ENCODE assay signal across 26 cellular contexts in the genomic region with DNA sequence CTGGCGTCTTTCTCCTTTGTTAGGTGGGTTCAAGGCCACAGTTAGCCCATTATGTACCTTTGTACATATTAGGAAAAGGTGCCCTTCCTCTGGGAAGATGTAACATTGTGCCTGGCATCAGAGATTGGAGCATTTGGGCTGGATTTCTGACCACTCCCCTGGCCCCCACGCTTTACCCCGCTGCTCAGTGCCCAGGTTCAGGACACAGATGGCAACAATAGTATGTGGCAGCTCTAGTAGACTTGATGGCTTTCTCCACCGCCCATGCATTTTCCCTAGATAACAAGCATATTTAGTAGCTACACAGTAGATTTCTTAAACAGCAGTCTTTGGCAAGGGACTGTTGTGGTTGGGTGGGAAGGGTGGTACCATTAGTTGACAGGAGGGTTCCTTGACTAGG.
"Had no signal": no experiment of that assay in that cellular context is flagged by ENCODE, and none has a peak within 500 bp of the region (broad histone marks: within the 10 kb centered on the region; RNA-seq: fewer than 3 reads in every experiment).

No MANE protein-coding gene starts in this region.

- H3K27ac Mint-ChIP-seq: memory B cell; naive B cell; natural killer cell treated with Interleukin-12 subunit alpha and Interleukin-12 subunit beta and Interleukin-15 and Interleukin-18, amount 100 ng/mL, for 72 hours; neural progenitor cell; progenitor cell of endocrine pancreas; stimulated activated effector memory CD8-positive, alpha-beta T cell treated with anti-CD3 and anti-CD28 coated beads, Interleukin-12 subunit alpha, Interleukin-12 subunit beta, amount 100 ng/mL, for 72 hours had no signal

- H3K9me3 ChIP-seq: gastrocnemius medialis, mucosa of descending colon, thoracic aorta, transverse colon had no signal

- H3K4me3 Mint-ChIP-seq: memory B cell; naive B cell; natural killer cell treated with Interleukin-12 subunit alpha and Interleukin-12 subunit beta and Interleukin-15 and Interleukin-18, amount 100 ng/mL, for 72 hours; neural progenitor cell; stimulated activated effector memory CD8-positive, alpha-beta T cell treated with anti-CD3 and anti-CD28 coated beads, Interleukin-12 subunit alpha, Interleukin-12 subunit beta, amount 100 ng/mL, for 72 hours had no signal

- FAIRE-seq: colon, keratinocyte had no signal

- H3K36me3 ChIP-seq: gastrocnemius medialis, neural progenitor cell, transverse colon had no signal

- H3K4me1 Mint-ChIP-seq: memory B cell; naive B cell; stimulated activated effector memory CD8-positive, alpha-beta T cell treated with anti-CD3 and anti-CD28 coated beads, Interleukin-12 subunit alpha, Interleukin-12 subunit beta, amount 100 ng/mL, for 72 hours had no signal

- H3K4me2 ChIP-seq: neural progenitor cell had no signal

- ATAC-seq: esophagus mucosa; gastrocnemius medialis; left lobe of liver; mucosa of descending colon; natural killer cell treated with Interleukin-12 subunit alpha and Interleukin-12 subunit beta and Interleukin-15 and Interleukin-18, amount 100 ng/mL, for 72 hours; sciatic nerve; stimulated activated effector memory CD8-positive, alpha-beta T cell treated with anti-CD3 and anti-CD28 coated beads, Interleukin-12 subunit alpha, Interleukin-12 subunit beta, amount 100 ng/mL, for 72 hours had no signal

- H3K9me3 Mint-ChIP-seq: memory B cell; naive B cell; natural killer cell treated with Interleukin-12 subunit alpha and Interleukin-12 subunit beta and Interleukin-15 and Interleukin-18, amount 100 ng/mL, for 72 hours; stimulated activated effector memory CD8-positive, alpha-beta T cell treated with anti-CD3 and anti-CD28 coated beads, Interleukin-12 subunit alpha, Interleukin-12 subunit beta, amount 100 ng/mL, for 72 hours had no signal

- H3K27ac ChIP-seq: dorsolateral prefrontal cortex, epithelial cell of prostate, gastrocnemius medialis, neural progenitor cell, parathyroid adenoma, transverse colon had no signal

- DNase-seq: cerebellar nuclear complex; dorsolateral prefrontal cortex; effector CD4-positive, alpha-beta T cell; foreskin fibroblast; gastrocnemius medialis; head of caudate nucleus; mucosa of descending colon; naive B cell; stimulated activated CD4-positive, alpha-beta T cell treated with anti-CD3 and anti-CD28 coated beads, Interleukin-2, amount 100 ng/mL, for 24 hours; stimulated activated CD4-positive, alpha-beta T cell treated with anti-CD3 and anti-CD28 coated beads, Interleukin-4, amount 100 ng/mL, for 24 hours; stimulated activated naive CD4-positive, alpha-beta T cell treated with Interleukin-2 at 50 U/mL for 16 hours; transverse colon had no signal

- H2AFZ ChIP-seq: neural progenitor cell, parathyroid adenoma had no signal

- H3K27me3 Mint-ChIP-seq: natural killer cell treated with Interleukin-12 subunit alpha and Interleukin-12 subunit beta and Interleukin-15 and Interleukin-18, amount 100 ng/mL, for 72 hours; progenitor cell of endocrine pancreas had no signal

- H3K9ac ChIP-seq: neural progenitor cell, parathyroid adenoma had no signal

- H3K27me3 ChIP-seq: gastrocnemius medialis, neural progenitor cell, transverse colon had no signal

- H3K4me3 ChIP-seq: dorsolateral prefrontal cortex, gastrocnemius medialis, lung, mucosa of descending colon, neural progenitor cell, thoracic aorta, transverse colon had no signal

- H3K36me3 Mint-ChIP-seq: memory B cell; naive B cell; natural killer cell treated with Interleukin-12 subunit alpha and Interleukin-12 subunit beta and Interleukin-15 and Interleukin-18, amount 100 ng/mL, for 72 hours; stimulated activated effector memory CD8-positive, alpha-beta T cell treated with anti-CD3 and anti-CD28 coated beads, Interleukin-12 subunit alpha, Interleukin-12 subunit beta, amount 100 ng/mL, for 72 hours had no signal

- H3K4me1 ChIP-seq: neural progenitor cell, parathyroid adenoma had no signal
